In genomic region chr1:29519108-29519507, GRCh38 we compare ENCODE assay signal across 28 cellular contexts.
DNase-seq lines count a peak whose midpoint lies in the region; ATAC-seq, FAIRE-seq and TF ChIP-seq lines count a peak whose summit lies in the region.
"Had no signal": no experiment of that assay in that cellular context is flagged by ENCODE, and none has a peak within 500 bp of the region (broad histone marks: within the 10 kb centered on the region; RNA-seq: fewer than 3 reads in every experiment).

No MANE protein-coding gene starts in this region.

- H3K4me1 Mint-ChIP-seq in activated T-cell treated with anti-CD3 and anti-CD28 coated beads, Interleukin-2, amount 50 U/mL, for 24 hours (ENCODE audit: low read depth), result no peaks in the 10 kb centered on the region
- H3K4me1 Mint-ChIP-seq in activated T-cell treated with anti-CD3 and anti-CD28 coated beads, Interleukin-2, amount 50 U/mL, for 72 hours (ENCODE audit: low read depth), result no peaks in the 10 kb centered on the region
- H3K4me1 Mint-ChIP-seq in nephron, result peaks cover 47% of the 10 kb centered on the region
- H3K4me1 Mint-ChIP-seq in T-helper 2 cell treated with Interferon-gamma antibody and Interleukin-4, amounts not matched to agents 5 μg/mL and 100 μg/mL, for 36 hours (ENCODE audit: low read depth), result no peaks in the 10 kb centered on the region
- H3K4me1 Mint-ChIP-seq: activated naive CD8-positive, alpha-beta T cell treated with anti-CD3 and anti-CD28 coated beads for 36 hours; stimulated activated naive B cell treated with anti-CD40 and anti-IgM and Interleukin-4, amounts not matched to agents 10 μg/mL and 1 μg/mL and 100 μg/mL, for 72 hours had no signal

- no peaks in the 10 kb centered on the region for H3K4me1 ChIP-seq in colonic mucosa
- H3K4me1 ChIP-seq in kidney (ENCODE audit: control insufficient read depth in 1 of 2, insufficient read depth in 1 of 2, low read depth in 1 of 2, low read length in 2 of 2), result no peaks in the 10 kb centered on the region
- H3K4me1 ChIP-seq: Caco-2, HAP-1, left ventricle myocardium inferior had no signal

- no peaks in the 10 kb centered on the region for H3K36me3 Mint-ChIP-seq in activated T-cell treated with anti-CD3 and anti-CD28 coated beads, Interleukin-2, amount 50 U/mL, for 24 hours (ENCODE audit: low read depth)
- no peaks in the 10 kb centered on the region for H3K36me3 Mint-ChIP-seq in activated T-cell treated with anti-CD3 and anti-CD28 coated beads, Interleukin-2, amount 50 U/mL, for 72 hours (ENCODE audit: insufficient read depth in 2 of 2)
- H3K36me3 Mint-ChIP-seq in nephron (ENCODE audit: low read depth), result no peaks in the 10 kb centered on the region
- no peaks in the 10 kb centered on the region for H3K36me3 Mint-ChIP-seq in T-helper 2 cell treated with Interferon-gamma antibody and Interleukin-4, amounts not matched to agents 5 μg/mL and 100 μg/mL, for 36 hours (ENCODE audit: low read depth)
- H3K36me3 Mint-ChIP-seq: activated naive CD8-positive, alpha-beta T cell treated with anti-CD3 and anti-CD28 coated beads for 36 hours; stimulated activated naive B cell treated with anti-CD40 and anti-IgM and Interleukin-4, amounts not matched to agents 10 μg/mL and 1 μg/mL and 100 μg/mL, for 72 hours had no signal

- no peak for FAIRE-seq in kidney (lab: Jason Lieb, UNC)
- FAIRE-seq: colon, HepG2 had no signal

- H3K9ac ChIP-seq in colonic mucosa (ENCODE audit: low read depth in 2 of 2, low read length in 2 of 2) (no peak overlapping the region), kidney (ENCODE audit: low read length in 2 of 2) (no peak overlapping the region)

- no peak for ATAC-seq in activated T-cell treated with anti-CD3 and anti-CD28 coated beads, Interleukin-2, amount 50 U/mL, for 72 hours (replicated peaks in 1 of 2)
- ATAC-seq: activated CD4-positive, CD25-positive, alpha-beta regulatory T cell treated with anti-CD3 and anti-CD28 coated beads, Interleukin-2, amount 50 U/mL, for 24 hours; HepG2; stimulated activated naive B cell treated with anti-CD40 and anti-IgM and Interleukin-4, amounts not matched to agents 10 μg/mL and 1 μg/mL and 100 μg/mL, for 72 hours had no signal

- H3K4me3 Mint-ChIP-seq in activated T-cell treated with anti-CD3 and anti-CD28 coated beads, Interleukin-2, amount 50 U/mL, for 24 hours, result no peak overlapping the region
- H3K4me3 Mint-ChIP-seq in activated T-cell treated with anti-CD3 and anti-CD28 coated beads, Interleukin-2, amount 50 U/mL, for 72 hours, result no peak overlapping the region
- no peak overlapping the region for H3K4me3 Mint-ChIP-seq in nephron
- H3K4me3 Mint-ChIP-seq in T-helper 2 cell treated with Interferon-gamma antibody and Interleukin-4, amounts not matched to agents 5 μg/mL and 100 μg/mL, for 36 hours, result no peak overlapping the region
- H3K4me3 Mint-ChIP-seq: activated naive CD8-positive, alpha-beta T cell treated with anti-CD3 and anti-CD28 coated beads for 36 hours; stimulated activated naive B cell treated with anti-CD40 and anti-IgM and Interleukin-4, amounts not matched to agents 10 μg/mL and 1 μg/mL and 100 μg/mL, for 72 hours had no signal

- H3K4me3 ChIP-seq in colonic mucosa (no peak overlapping the region), kidney (ENCODE audit: low read length in 2 of 2) (no peak overlapping the region)
- H3K4me3 ChIP-seq: HAP-1, left ventricle myocardium inferior, skin epidermis had no signal

- peak; percentile 16 for DNase-seq in activated T-cell treated with anti-CD3 and anti-CD28 coated beads, Interleukin-2, amount 50 U/mL, for 24 hours
- DNase-seq in activated T-cell treated with anti-CD3 and anti-CD28 coated beads, Interleukin-2, amount 50 U/mL, for 72 hours, result no peak
- peak; percentile 10 for DNase-seq in colonic mucosa
- peak; percentile 39 for DNase-seq in ureter (ENCODE audit: low spot score)
- no peak for DNase-seq in retina
- no peak for DNase-seq in kidney
- DNase-seq in T-helper 2 cell treated with Interferon-gamma antibody and Interleukin-4, amounts not matched to agents 5 μg/mL and 100 μg/mL, for 36 hours (ENCODE audit: low spot score), result no peak
- DNase-seq: activated CD4-positive, alpha-beta T cell treated with anti-CD3 and anti-CD28 coated beads, Interleukin-2, amount 50 U/mL, for 48 hours; activated naive CD8-positive, alpha-beta T cell treated with anti-CD3 and anti-CD28 coated beads for 36 hours; Caco-2; DMS79 treated with DMSO at 0.1 percent for 48 hours; effector memory CD4-positive, alpha-beta T cell; GDM1; left ventricle myocardium inferior; NCI-H1436 treated with DMSO at 0.1 percent for 48 hours; NCI-H2107; NCI-H748 treated with DMSO at 0.1 percent for 48 hours; occipital lobe; RPMI8226; stimulated activated naive B cell treated with anti-CD40 and anti-IgM and Interleukin-4, amounts not matched to agents 10 μg/mL and 1 μg/mL and 100 μg/mL, for 72 hours; T-helper 1 cell had no signal

- H3K27me3 Mint-ChIP-seq in activated T-cell treated with anti-CD3 and anti-CD28 coated beads, Interleukin-2, amount 50 U/mL, for 24 hours, result peaks cover 29% of the 10 kb centered on the region
- H3K27me3 Mint-ChIP-seq in activated T-cell treated with anti-CD3 and anti-CD28 coated beads, Interleukin-2, amount 50 U/mL, for 72 hours (ENCODE audit: low read depth), result peaks cover 4% of the 10 kb centered on the region
- H3K27me3 Mint-ChIP-seq in nephron (ENCODE audit: low read depth), result peaks cover 42% of the 10 kb centered on the region
- H3K27me3 Mint-ChIP-seq in T-helper 2 cell treated with Interferon-gamma antibody and Interleukin-4, amounts not matched to agents 5 μg/mL and 100 μg/mL, for 36 hours (ENCODE audit: low read depth), result no peaks in the 10 kb centered on the region

- no peak overlapping the region for H3K27ac Mint-ChIP-seq in activated T-cell treated with anti-CD3 and anti-CD28 coated beads, Interleukin-2, amount 50 U/mL, for 24 hours
- no peak overlapping the region for H3K27ac Mint-ChIP-seq in activated T-cell treated with anti-CD3 and anti-CD28 coated beads, Interleukin-2, amount 50 U/mL, for 72 hours
- H3K27ac Mint-ChIP-seq in nephron, result peak overlapping the region in 2 of 3 experiments; percentile 72 to 86
- no peak overlapping the region for H3K27ac Mint-ChIP-seq in T-helper 2 cell treated with Interferon-gamma antibody and Interleukin-4, amounts not matched to agents 5 μg/mL and 100 μg/mL, for 36 hours
- H3K27ac Mint-ChIP-seq: activated naive CD8-positive, alpha-beta T cell treated with anti-CD3 and anti-CD28 coated beads for 36 hours; stimulated activated naive B cell treated with anti-CD40 and anti-IgM and Interleukin-4, amounts not matched to agents 10 μg/mL and 1 μg/mL and 100 μg/mL, for 72 hours had no signal

- TF ChIP-seq CTCF in colonic mucosa (IDR thresholded peaks at IDR 0.05) (no peak), nephron (IDR thresholded peaks at IDR 0.05; ENCODE audit: unreplicated experiment in 3 of 3) (no peak), kidney (IDR thresholded peaks at IDR 0.05; ENCODE audit: borderline replicate concordance, extremely low read depth, insufficient read depth) (no peak)

- H3K36me3 ChIP-seq in colonic mucosa (no peaks in the 10 kb centered on the region), kidney (ENCODE audit: control insufficient read depth in 1 of 2, insufficient read depth in 2 of 2, low read length in 2 of 2) (no peaks in the 10 kb centered on the region)
- H3K36me3 ChIP-seq: HAP-1, left ventricle myocardium inferior had no signal

- H3K27ac ChIP-seq in colonic mucosa, result no peak overlapping the region
- H3K27ac ChIP-seq in kidney (ENCODE audit: low read depth in 2 of 2, low read length in 2 of 2), result no peak overlapping the region
- H3K27ac ChIP-seq: C4-2B, left ventricle myocardium inferior, skin epidermis had no signal

- H3K9me3 Mint-ChIP-seq in activated T-cell treated with anti-CD3 and anti-CD28 coated beads, Interleukin-2, amount 50 U/mL, for 24 hours, result no peaks in the 10 kb centered on the region
- H3K9me3 Mint-ChIP-seq in activated T-cell treated with anti-CD3 and anti-CD28 coated beads, Interleukin-2, amount 50 U/mL, for 72 hours, result no peaks in the 10 kb centered on the region
- no peaks in the 10 kb centered on the region for H3K9me3 Mint-ChIP-seq in nephron
- no peaks in the 10 kb centered on the region for H3K9me3 Mint-ChIP-seq in T-helper 2 cell treated with Interferon-gamma antibody and Interleukin-4, amounts not matched to agents 5 μg/mL and 100 μg/mL, for 36 hours
- H3K9me3 Mint-ChIP-seq: activated naive CD8-positive, alpha-beta T cell treated with anti-CD3 and anti-CD28 coated beads for 36 hours; stimulated activated naive B cell treated with anti-CD40 and anti-IgM and Interleukin-4, amounts not matched to agents 10 μg/mL and 1 μg/mL and 100 μg/mL, for 72 hours had no signal

- intact Hi-C loops in colonic mucosa (cut with DNase I) (no loop called here), kidney (cut with DNase I) (no loop called here)

- H3K9me3 ChIP-seq in colonic mucosa (no peaks in the 10 kb centered on the region), kidney (ENCODE audit: control insufficient read depth in 1 of 2, low read length in 2 of 2) (no peaks in the 10 kb centered on the region)
- H3K9me3 ChIP-seq: Caco-2, HAP-1, left ventricle myocardium inferior had no signal

- H3K27me3 ChIP-seq in colonic mucosa, result no peaks in the 10 kb centered on the region

Comparison
In these comparisons a context has a peak if more than half of its experiments do, and no peak if none do; other contexts are left out.
1. DNase-seq: peak in activated T-cell treated with anti-CD3 and anti-CD28 coated beads, Interleukin-2, amount 50 U/mL, for 24 hours (single experiment), colonic mucosa (single experiment) and ureter (single experiment); none in activated T-cell treated with anti-CD3 and anti-CD28 coated beads, Interleukin-2, amount 50 U/mL, for 72 hours (0 of 2), retina (single experiment), kidney (single experiment) and T-helper 2 cell treated with Interferon-gamma antibody and Interleukin-4, amounts not matched to agents 5 μg/mL and 100 μg/mL, for 36 hours (single experiment).
2. H3K27ac Mint-ChIP-seq: peak in nephron (2 of 3); none in activated T-cell treated with anti-CD3 and anti-CD28 coated beads, Interleukin-2, amount 50 U/mL, for 24 hours (single experiment), activated T-cell treated with anti-CD3 and anti-CD28 coated beads, Interleukin-2, amount 50 U/mL, for 72 hours (single experiment) and T-helper 2 cell treated with Interferon-gamma antibody and Interleukin-4, amounts not matched to agents 5 μg/mL and 100 μg/mL, for 36 hours (single experiment).